Comparison of ENCODE assay signal across 27 cellular contexts in the genomic region with DNA sequence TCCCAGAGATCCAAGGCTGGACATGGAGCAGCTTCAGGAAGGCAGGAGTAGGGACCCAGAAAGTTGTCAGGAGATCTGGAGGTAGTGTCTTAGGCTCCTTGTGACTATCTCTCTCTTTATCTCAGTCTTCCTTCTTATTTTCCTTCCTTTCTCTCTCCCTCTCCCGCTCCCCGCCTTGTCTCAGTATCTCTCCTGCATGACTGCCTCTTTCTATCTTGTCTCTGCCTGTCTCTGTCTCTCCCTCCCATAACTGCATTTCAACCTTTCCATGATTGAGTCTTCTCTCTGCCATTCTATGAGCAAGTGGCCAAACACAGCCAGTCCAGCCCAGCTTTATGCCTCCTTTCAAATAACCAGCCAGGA.
A peak's percentile ranks its signal among the peaks of the same experiment; 100 is the strongest.
DNase-seq lines count a peak whose midpoint lies in the region; ATAC-seq, FAIRE-seq and TF ChIP-seq lines count a peak whose summit lies in the region.
"Had no signal": no experiment of that assay in that cellular context is flagged by ENCODE, and none has a peak within 500 bp of the region (broad histone marks: within the 10 kb centered on the region; RNA-seq: fewer than 3 reads in every experiment).

No MANE protein-coding gene starts in this region.

- H3K27me3 Mint-ChIP-seq in naive B cell = no peaks in the 10 kb centered on the region

- H3K36me3 ChIP-seq in GM12878 (ENCODE audit: control insufficient read depth in 2 of 2, insufficient read depth in 2 of 2, low read length in 1 of 2) = no peaks in the 10 kb centered on the region
- H3K36me3 ChIP-seq: pancreas, suprapubic skin had no signal

- no peak for TF ChIP-seq RAD21 in GM12878 (IDR thresholded peaks at IDR 0.05; ENCODE audit: insufficient read depth, low read depth, low read length)

- peaks cover 0 to 17% of the 10 kb centered on the region in 2 donors for H3K36me3 Mint-ChIP-seq in naive B cell

- peak; percentile 3 for DNase-seq in activated CD4-positive, CD25-positive, alpha-beta regulatory T cell treated with anti-CD3 and anti-CD28 coated beads, Interleukin-2, amount 50 U/mL, for 72 hours
- no peak for DNase-seq in GM12878 (ENCODE audit: low read depth, low spot score)
- no peak for DNase-seq in naive B cell
- DNase-seq in DMS79 treated with DMSO at 0.1 percent for 48 hours (lab: John Stamatoyannopoulos, UW) = no peak
- DNase-seq in NOMO-1 treated with DMSO at 0.1 percent for 48 hours (lab: John Stamatoyannopoulos, UW; ENCODE audit: unreplicated experiment) = no peak
- DNase-seq: activated CD4-positive, alpha-beta T cell treated with anti-CD3 and anti-CD28 coated beads, Interleukin-2, amount 50 U/mL, for 1 hour; activated CD8-positive, alpha-beta memory T cell treated with anti-CD3 and anti-CD28 coated beads, Interleukin-2, amount 10 ng/mL, durations not matched to agents 7 days and 5 days; activated naive CD4-positive, alpha-beta T cell treated with Interleukin-2 at 50 U/mL for 16 hours; cerebellar nuclear complex; H9; mucosa of descending colon; NCI-H1436; NCI-H446 treated with DMSO at 0.1 percent for 48 hours; NCI-H82; T-helper 9 cell had no signal

- peak overlapping the region; percentile 1 to 90 (median 74) for H3K4me3 Mint-ChIP-seq in naive B cell
- H3K4me3 Mint-ChIP-seq: activated CD8-positive, alpha-beta memory T cell treated with anti-CD3 and anti-CD28 coated beads, Interleukin-2, amount 10 ng/mL, durations not matched to agents 7 days and 5 days; H9 had no signal

- no peaks in the 10 kb centered on the region for H3K27me3 ChIP-seq in GM12878 (replicated peaks in 1 of 2; ENCODE audit: control insufficient read depth in 2 of 2, insufficient read depth in 2 of 2, low read length in 1 of 2)
- H3K27me3 ChIP-seq: dorsolateral prefrontal cortex, pancreas, suprapubic skin had no signal

- peaks cover 0 to 18% (median 10%) of the 10 kb centered on the region in 7 donors for H3K9me3 Mint-ChIP-seq in naive B cell

- FAIRE-seq in GM12878 (lab: Jason Lieb, UNC) = no peak
- FAIRE-seq: A204.1, endothelial cell of umbilical vein, G401.6, islet of Langerhans, pancreas had no signal

- TSS peak; percentile 82 for BruUV-seq in GM12878 (replicated peaks; lab: Mats Ljungman, UMichigan)

- intact Hi-C loops in GM12878 (cut with micrococcal nuclease; ENCODE audit: unreplicated experiment) = loop anchor here (1.0 to 2.0 kb wide), 5 partner anchors 22 to 68 kb away; no protein-coding TSS in a partner anchor

- peak overlapping the region in 4 of 6 donors; percentile 82 to 98 (median 94) for H3K27ac Mint-ChIP-seq in naive B cell
- H3K27ac Mint-ChIP-seq: H9 had no signal

- H2AFZ ChIP-seq in GM12878 (ENCODE audit: control insufficient read depth, low read depth, low read length) = peak overlapping the region; percentile 96

- H3K27ac ChIP-seq in GM12878 (ENCODE audit: control insufficient read depth, insufficient read depth) = peak overlapping the region; percentile 99
- H3K27ac ChIP-seq: dorsolateral prefrontal cortex, KMS-11, pancreas, suprapubic skin, VCaP had no signal

- RAD21 ChIA-PET in GM12878 (lab: Charles Lee; ENCODE audit: unreplicated experiment) = interaction anchor here (1.0 to 13.0 kb wide), 23 partner anchors 9 to 256 kb away, joined by 3 to 293 read pairs (median 10); partner anchors contain the start of gene NEK6

- H3K9ac ChIP-seq in GM12878 (ENCODE audit: control insufficient read depth, insufficient read depth, low read length) = peak overlapping the region; percentile 83
- H3K9ac ChIP-seq: KMS-11 had no signal

- WGBS in GM12878 (ENCODE audit: insufficient coverage, insufficient replicate concordance, low lambda C conversion rate, missing lambda C conversion rate) = 87% methylated on average over 2 of the region's 2 CpGs

- H3K4me1 Mint-ChIP-seq in naive B cell = peaks cover 35 to 64% (median 52%) of the 10 kb centered on the region in 3 donors

- peak overlapping the region; percentile 98 for H3K4me2 ChIP-seq in GM12878 (ENCODE audit: control insufficient read depth, insufficient read depth)
- H3K4me2 ChIP-seq: KMS-11 had no signal

- peaks cover 53% of the 10 kb centered on the region for H3K4me1 ChIP-seq in GM12878 (ENCODE audit: control insufficient read depth, insufficient read depth, low read length)
- H3K4me1 ChIP-seq: pancreas, suprapubic skin had no signal

- POLR2A ChIA-PET in GM12878 (lab: Charles Lee) = interaction anchor here (0.7 to 5.3 kb wide), 18 partner anchors 8 to 96 kb away, joined by 3 to 59 read pairs (median 8); partner anchors contain the start of gene NEK6

- CTCF ChIA-PET in GM12878 (lab: Yijun Ruan, JAX) = interaction anchor here (0.6 to 9.3 kb wide), 22 partner anchors 10 to 905 kb away, joined by 3 to 78 read pairs (median 5); no protein-coding TSS in a partner anchor

- peaks cover 9% of the 10 kb centered on the region for H3K79me2 ChIP-seq in GM12878 (ENCODE audit: control insufficient read depth, insufficient read depth, low read length)

- TF ChIP-seq CTCF in GM12878 (IDR thresholded peaks at IDR 0.05 in 2 of 3, conservative IDR thresholded peaks at IDR 0.05 in 1 of 3; ENCODE audit: control insufficient read depth in 2 of 3, extremely low read depth in 1 of 3, insufficient read depth in 1 of 3, low read depth in 3 of 3, low read length in 3 of 3) = no peak

- SMC1A ChIA-PET in GM12878 (lab: Charles Lee; ENCODE audit: uncharacterized antibody, unreplicated experiment) = interaction anchor here (0.7 to 10.2 kb wide), 31 partner anchors 8 to 198 kb away, joined by 3 to 249 read pairs (median 6); no protein-coding TSS in a partner anchor

- H4K20me1 ChIP-seq in GM12878 (ENCODE audit: control insufficient read depth, insufficient read depth) = no peaks in the 10 kb centered on the region

- no peak for TF ChIP-seq POLR2A in GM12878 (IDR thresholded peaks at IDR 0.05; ENCODE audit: low read depth, low read length)

- in situ Hi-C loops in GM12878 (cut with MboI) = no loop called here

- no peak for TF ChIP-seq EP300 in GM12878 (IDR thresholded peaks at IDR 0.05; ENCODE audit: borderline replicate concordance in 1 of 2, control insufficient read depth in 1 of 2, low read depth in 2 of 2, low read length in 2 of 2)

- peak overlapping the region; percentile 22; the same call in 1 of the 2 replicates for H3K4me3 ChIP-seq in GM12878
- H3K4me3 ChIP-seq: dorsolateral prefrontal cortex, mucosa of descending colon, pancreas, suprapubic skin had no signal

- no peak for ATAC-seq in activated CD4-positive, CD25-positive, alpha-beta regulatory T cell treated with anti-CD3 and anti-CD28 coated beads, Interleukin-2, amount 50 U/mL, for 24 hours
- ATAC-seq in GM12878 (no peak), naive B cell (ENCODE audit: low read depth in 2 of 2) (no peak), HG03378 (IDR thresholded peaks at IDR 0.05; ENCODE audit: unreplicated experiment) (no peak), HG03135 (IDR thresholded peaks at IDR 0.05; ENCODE audit: unreplicated experiment) (no peak)
- ATAC-seq: activated CD8-positive, alpha-beta memory T cell treated with anti-CD3 and anti-CD28 coated beads, Interleukin-2, amount 10 ng/mL, durations not matched to agents 7 days and 5 days had no signal

- peaks cover 4% of the 10 kb centered on the region for H3K9me3 ChIP-seq in GM12878 (replicated peaks; ENCODE audit: control insufficient read depth, insufficient read depth, low read length)
- H3K9me3 ChIP-seq: mucosa of descending colon, pancreas, suprapubic skin had no signal

TF ChIP-seq in GM12878, 131 proteins besides CTCF, POLR2A, EP300 and RAD21:
- TF ChIP-seq TCF3 (IDR thresholded peaks at IDR 0.05; ENCODE audit: borderline replicate concordance, insufficient read depth, low read depth, low read length) (no peak), HDGF (IDR thresholded peaks at IDR 0.05) (peak; percentile 29; the same call in 1 of the 2 replicates), ZNF24 (IDR thresholded peaks at IDR 0.05) (no peak), YBX1 (IDR thresholded peaks at IDR 0.05) (0 out of 2 replicates have a peak, but pooled peaks have one; percentile 14), ZBTB40 (IDR thresholded peaks at IDR 0.05; ENCODE audit: borderline replicate concordance) (peak; percentile 24; the same call in 1 of the 2 replicates), MLLT1 (IDR thresholded peaks at IDR 0.05) (peak; percentile 97)
